19 cellular contexts compared by ENCODE assay signal in genomic region chr15:76529911-76530310, GRCh38.
"Had no signal": no experiment of that assay in that cellular context is flagged by ENCODE, and none has a peak within 500 bp of the region (broad histone marks: within the 10 kb centered on the region; RNA-seq: fewer than 3 reads in every experiment).

No MANE protein-coding gene starts in this region.

- H3K9me3 Mint-ChIP-seq: activated CD4-positive, alpha-beta T cell treated with anti-CD3 and anti-CD28 coated beads, Interleukin-2, amount 10 ng/mL, durations not matched to agents 7 days and 5 days; activated naive CD4-positive, alpha-beta T cell treated with anti-CD3 and anti-CD28 coated beads, Interleukin-2, amount 50 U/mL, for 24 hours; activated T-cell treated with anti-CD3 and anti-CD28 coated beads, Interleukin-2, amount 50 U/mL, for 72 hours; endodermal cell; naive thymus-derived CD8-positive, alpha-beta T cell had no signal

- H3K9me3 ChIP-seq: adrenal gland, body of pancreas, colonic mucosa, heart right ventricle, thoracic aorta had no signal

- DNase-seq: activated CD4-positive, alpha-beta T cell treated with anti-CD3 and anti-CD28 coated beads, Interleukin-2, amount 10 ng/mL, durations not matched to agents 7 days and 5 days; activated CD8-positive, alpha-beta T cell treated with anti-CD3 and anti-CD28 coated beads, Interleukin-2, amount 10 ng/mL, durations not matched to agents 7 days and 5 days; activated gamma-delta T cell; activated T-cell treated with anti-CD3 and anti-CD28 coated beads, Interleukin-2, amount 50 U/mL, for 72 hours; adrenal gland; body of pancreas; caudate nucleus; colonic mucosa; endodermal cell; heart right ventricle; naive thymus-derived CD8-positive, alpha-beta T cell; stimulated activated CD4-positive, alpha-beta T cell treated with anti-CD3 and anti-CD28 coated beads, Interleukin-4, amount 100 ng/mL, for 4 hours; stimulated activated naive B cell treated with anti-CD40 and anti-IgM and Interleukin-4, amounts not matched to agents 10 μg/mL and 1 μg/mL and 100 μg/mL, for 72 hours; T1000 had no signal

- H3K27me3 Mint-ChIP-seq: activated CD4-positive, alpha-beta T cell treated with anti-CD3 and anti-CD28 coated beads, Interleukin-2, amount 10 ng/mL, durations not matched to agents 7 days and 5 days; activated naive CD4-positive, alpha-beta T cell treated with anti-CD3 and anti-CD28 coated beads, Interleukin-2, amount 50 U/mL, for 24 hours; memory B cell; naive thymus-derived CD8-positive, alpha-beta T cell; stimulated activated naive B cell treated with anti-CD40 and anti-IgM and Interleukin-4, amounts not matched to agents 10 μg/mL and 1 μg/mL and 100 μg/mL, for 72 hours had no signal

- H3K4me3 ChIP-seq: adrenal gland, body of pancreas, colonic mucosa, heart right ventricle, thoracic aorta had no signal

- H3K27ac ChIP-seq: adrenal gland, body of pancreas, colonic mucosa, epithelial cell of prostate, heart right ventricle, parathyroid adenoma, thoracic aorta had no signal

- H2AFZ ChIP-seq: parathyroid adenoma had no signal

- H3K36me3 ChIP-seq: adrenal gland, colonic mucosa, heart right ventricle, thoracic aorta had no signal

- H3K4me3 Mint-ChIP-seq: activated CD4-positive, alpha-beta T cell treated with anti-CD3 and anti-CD28 coated beads, Interleukin-2, amount 10 ng/mL, durations not matched to agents 7 days and 5 days; activated CD8-positive, alpha-beta T cell treated with anti-CD3 and anti-CD28 coated beads, Interleukin-2, amount 10 ng/mL, durations not matched to agents 7 days and 5 days; activated naive CD4-positive, alpha-beta T cell treated with anti-CD3 and anti-CD28 coated beads, Interleukin-2, amount 50 U/mL, for 24 hours; activated T-cell treated with anti-CD3 and anti-CD28 coated beads, Interleukin-2, amount 50 U/mL, for 72 hours; endodermal cell; memory B cell; naive thymus-derived CD8-positive, alpha-beta T cell; stimulated activated naive B cell treated with anti-CD40 and anti-IgM and Interleukin-4, amounts not matched to agents 10 μg/mL and 1 μg/mL and 100 μg/mL, for 72 hours had no signal

- H3K79me2 ChIP-seq: parathyroid adenoma had no signal

- H3K27ac Mint-ChIP-seq: activated CD4-positive, alpha-beta T cell treated with anti-CD3 and anti-CD28 coated beads, Interleukin-2, amount 10 ng/mL, durations not matched to agents 7 days and 5 days; activated CD8-positive, alpha-beta T cell treated with anti-CD3 and anti-CD28 coated beads, Interleukin-2, amount 10 ng/mL, durations not matched to agents 7 days and 5 days; activated naive CD4-positive, alpha-beta T cell treated with anti-CD3 and anti-CD28 coated beads, Interleukin-2, amount 50 U/mL, for 24 hours; activated T-cell treated with anti-CD3 and anti-CD28 coated beads, Interleukin-2, amount 50 U/mL, for 72 hours; endodermal cell; memory B cell; naive thymus-derived CD8-positive, alpha-beta T cell; stimulated activated naive B cell treated with anti-CD40 and anti-IgM and Interleukin-4, amounts not matched to agents 10 μg/mL and 1 μg/mL and 100 μg/mL, for 72 hours had no signal

- H3K27me3 ChIP-seq: adrenal gland, body of pancreas, colonic mucosa, heart right ventricle had no signal

- H3K4me1 ChIP-seq: adrenal gland, body of pancreas, colonic mucosa, heart right ventricle, parathyroid adenoma had no signal

- H3K4me1 Mint-ChIP-seq: activated CD4-positive, alpha-beta T cell treated with anti-CD3 and anti-CD28 coated beads, Interleukin-2, amount 10 ng/mL, durations not matched to agents 7 days and 5 days; activated naive CD4-positive, alpha-beta T cell treated with anti-CD3 and anti-CD28 coated beads, Interleukin-2, amount 50 U/mL, for 24 hours; naive thymus-derived CD8-positive, alpha-beta T cell; stimulated activated naive B cell treated with anti-CD40 and anti-IgM and Interleukin-4, amounts not matched to agents 10 μg/mL and 1 μg/mL and 100 μg/mL, for 72 hours had no signal

- H3K9ac ChIP-seq: parathyroid adenoma had no signal
